Comparison of ENCODE assay signal across 10 cellular contexts in the genomic region with DNA sequence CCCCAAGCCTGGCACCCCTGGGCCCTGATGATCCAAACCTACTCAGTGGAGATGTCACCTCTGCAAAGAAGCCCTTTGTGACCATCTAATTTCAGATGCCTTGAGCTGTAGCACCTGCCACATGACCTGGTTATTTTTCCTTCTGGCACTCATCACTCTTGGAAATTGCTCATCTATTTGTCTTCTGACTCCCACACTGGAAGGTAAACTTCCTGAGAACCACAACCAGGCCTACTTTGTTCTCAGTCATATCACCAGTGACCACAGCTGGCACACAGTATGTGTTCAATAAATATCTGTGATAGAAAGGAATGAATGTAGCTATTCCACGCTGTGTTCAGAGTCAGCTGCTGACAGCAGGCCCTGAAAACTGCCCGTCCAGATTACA.
DNase-seq lines count a peak whose midpoint lies in the region; ATAC-seq and TF ChIP-seq lines count a peak whose summit lies in the region.
"Had no signal": no experiment of that assay in that cellular context is flagged by ENCODE, and none has a peak within 500 bp of the region (broad histone marks: within the 10 kb centered on the region; RNA-seq: fewer than 3 reads in every experiment).

No MANE protein-coding gene starts in this region.

- H3K27ac Mint-ChIP-seq in dendritic cell treated with granulocyte-macrophage colony-stimulating factor and Interleukin-4, amounts not matched to agents 40 ng/mL and 50 ng/mL, for 4 days: peak overlapping the region; percentile 30
- peak overlapping the region; percentile 85 to 90 (median 86) for H3K27ac Mint-ChIP-seq in nephron

- ATAC-seq in GM18520 (IDR thresholded peaks at IDR 0.05; ENCODE audit: unreplicated experiment) (no peak), GM18868 (IDR thresholded peaks at IDR 0.05; ENCODE audit: unreplicated experiment) (no peak)

- no peak overlapping the region for H3K4me3 Mint-ChIP-seq in dendritic cell treated with granulocyte-macrophage colony-stimulating factor and Interleukin-4, amounts not matched to agents 40 ng/mL and 50 ng/mL, for 4 days
- no peak overlapping the region for H3K4me3 Mint-ChIP-seq in nephron

- no peaks in the 10 kb centered on the region for H3K9me3 Mint-ChIP-seq in dendritic cell treated with granulocyte-macrophage colony-stimulating factor and Interleukin-4, amounts not matched to agents 40 ng/mL and 50 ng/mL, for 4 days
- H3K9me3 Mint-ChIP-seq in nephron: no peaks in the 10 kb centered on the region

- H3K27me3 Mint-ChIP-seq in dendritic cell treated with granulocyte-macrophage colony-stimulating factor and Interleukin-4, amounts not matched to agents 40 ng/mL and 50 ng/mL, for 4 days: peaks cover 11% of the 10 kb centered on the region
- H3K27me3 Mint-ChIP-seq in nephron (ENCODE audit: low read depth): no peaks in the 10 kb centered on the region

- in situ Hi-C loops in Caki2 (cut with HindIII; ENCODE audit: low pct_unique_long_range_greater_than_20kb, low sequenced_read_pairs): no loop called here

- H3K4me1 Mint-ChIP-seq in dendritic cell treated with granulocyte-macrophage colony-stimulating factor and Interleukin-4, amounts not matched to agents 40 ng/mL and 50 ng/mL, for 4 days (ENCODE audit: low read depth): peaks cover 50% of the 10 kb centered on the region
- H3K4me1 Mint-ChIP-seq in nephron: peaks cover 35% of the 10 kb centered on the region

- DNase-seq in Caki2 (ENCODE audit: low read depth): peak; percentile 70
- peak; percentile 42 for DNase-seq in NCI-H146 (lab: John Stamatoyannopoulos, UW)
- no peak for DNase-seq in T-helper 9 cell
- DNase-seq in AML-193 (lab: John Stamatoyannopoulos, UW): no peak
- DNase-seq: effector CD4-positive, alpha-beta T cell; SJCRH30 had no signal

- intact Hi-C loops in dendritic cell treated with granulocyte-macrophage colony-stimulating factor and Interleukin-4, amounts not matched to agents 40 ng/mL and 50 ng/mL, for 4 days (cut with micrococcal nuclease): no loop called here

- no peak for TF ChIP-seq CTCF in nephron (IDR thresholded peaks at IDR 0.05; ENCODE audit: unreplicated experiment in 3 of 3)

- H3K36me3 Mint-ChIP-seq in dendritic cell treated with granulocyte-macrophage colony-stimulating factor and Interleukin-4, amounts not matched to agents 40 ng/mL and 50 ng/mL, for 4 days (ENCODE audit: low read depth): no peaks in the 10 kb centered on the region
- no peaks in the 10 kb centered on the region for H3K36me3 Mint-ChIP-seq in nephron (ENCODE audit: low read depth)

Comparison
In these comparisons a context has a peak if more than half of its experiments do, and no peak if none do; other contexts are left out.
1. DNase-seq: peak in Caki2 (single experiment) and NCI-H146 (single experiment); none in T-helper 9 cell (single experiment) and AML-193 (0 of 2).